ENCODE assay signal across 8 cellular contexts in genomic region chr6:30681696-30682180, GRCh38. TPM values are rescaled to one million over a fixed set of nuclear protein-coding genes. Genes with fewer than 3 reads are reported as not detected.
DNase-seq lines count a peak whose midpoint lies in the region; ATAC-seq and TF ChIP-seq lines count a peak whose summit lies in the region.

No MANE protein-coding gene starts in this region.

- no peaks in the 10 kb centered on the region for H3K9me3 ChIP-seq in gastroesophageal sphincter
- no peaks in the 10 kb centered on the region for H3K9me3 ChIP-seq in stomach smooth muscle (ENCODE audit: control insufficient read depth in 2 of 2, low read length in 2 of 2)
- no peaks in the 10 kb centered on the region for H3K9me3 ChIP-seq in neuronal stem cell (replicated peaks in 1 of 2; ENCODE audit: control insufficient read depth in 2 of 2, insufficient read depth in 1 of 2, low read depth in 1 of 2, low read length in 2 of 2)

- H3K14ac ChIP-seq in neuronal stem cell (ENCODE audit: low read length): no peak overlapping the region

- H2BK120ac ChIP-seq in neuronal stem cell (ENCODE audit: low read depth, low read length): no peak overlapping the region

- WGBS in gastroesophageal sphincter (ENCODE audit: low coverage in 1 of 2), 2 donors: 5 to 28% methylated on average over 3 to 6 of the region's 6 CpGs
- WGBS in neuronal stem cell (ENCODE audit: extremely low coverage in 2 of 2, insufficient read length in 2 of 2, insufficient replicate concordance in 1 of 2), 2 donors: no CpG with 5 or more reads among the region's 6 CpGs

- peaks cover 65% of the 10 kb centered on the region for H3K36me3 Mint-ChIP-seq in T-helper 1 cell treated with Interleukin-12 subunit alpha and Interleukin-12 subunit beta and Interleukin-4 antibody, amounts not matched to agents 30 μg/mL and 1 μg/mL, for 36 hours (ENCODE audit: low read depth)
- H3K36me3 Mint-ChIP-seq in activated CD8-positive, alpha-beta T cell treated with anti-CD3 and anti-CD28 coated beads for 36 hours (ENCODE audit: low read depth): peaks cover 87% of the 10 kb centered on the region

- H2BK15ac ChIP-seq in neuronal stem cell (ENCODE audit: low read length): no peak overlapping the region

- peak; percentile 1 for ATAC-seq in activated CD8-positive, alpha-beta T cell treated with anti-CD3 and anti-CD28 coated beads for 36 hours
- no peak for ATAC-seq in gastroesophageal sphincter

- no peak overlapping the region for H2BK12ac ChIP-seq in neuronal stem cell (ENCODE audit: low read length)

- H3K27ac Mint-ChIP-seq in T-helper 1 cell treated with Interleukin-12 subunit alpha and Interleukin-12 subunit beta and Interleukin-4 antibody, amounts not matched to agents 30 μg/mL and 1 μg/mL, for 36 hours: peak overlapping the region; percentile 94
- H3K27ac Mint-ChIP-seq in activated CD8-positive, alpha-beta T cell treated with anti-CD3 and anti-CD28 coated beads for 36 hours: peak overlapping the region; percentile 95

- no peak overlapping the region for H3K18ac ChIP-seq in neuronal stem cell (ENCODE audit: low read length)

- H3K9ac ChIP-seq in stomach smooth muscle (ENCODE audit: low read length in 2 of 2) (peak overlapping the region; percentile 94 to 97), neuronal stem cell (ENCODE audit: low read depth, low read length, poor library complexity) (no peak overlapping the region)

- TF ChIP-seq CTCF in activated CD8-positive, alpha-beta T cell treated with anti-CD3 and anti-CD28 coated beads for 36 hours (IDR thresholded peaks at IDR 0.05): no peak
- no peak for TF ChIP-seq CTCF in gastroesophageal sphincter (IDR thresholded peaks at IDR 0.05)

- H3K36me3 ChIP-seq in gastroesophageal sphincter (peaks cover 0 to 35% of the 10 kb centered on the region in 2 donors), stomach smooth muscle (ENCODE audit: control insufficient read depth in 2 of 2, insufficient read depth in 2 of 2, low read length in 2 of 2) (peaks cover 14 to 23% of the 10 kb centered on the region in 2 donors), neuronal stem cell (replicated peaks in 1 of 2; ENCODE audit: control insufficient read depth in 2 of 2, insufficient read depth in 2 of 2, low read length in 2 of 2) (peaks cover 15 to 66% of the 10 kb centered on the region in 2 donors)

- H2BK5ac ChIP-seq in neuronal stem cell (ENCODE audit: low read length): no peak overlapping the region

- H4K91ac ChIP-seq in neuronal stem cell (ENCODE audit: low read depth, low read length, poor library complexity): no peak overlapping the region

- peaks cover 3% of the 10 kb centered on the region for H3K79me1 ChIP-seq in neuronal stem cell (ENCODE audit: low read depth, low read length)

- no peak for DNase-seq in T-helper 1 cell
- DNase-seq in activated CD8-positive, alpha-beta T cell treated with anti-CD3 and anti-CD28 coated beads for 36 hours: peak; percentile 45
- no peak for DNase-seq in neuronal stem cell (ENCODE audit: low spot score)
- DNase-seq in activated CD4-positive, CD25-positive, alpha-beta regulatory T cell (lab: John Stamatoyannopoulos, UW): no peak
- no peak for DNase-seq in NCI-H226

- no peaks in the 10 kb centered on the region for H3K9me3 Mint-ChIP-seq in T-helper 1 cell treated with Interleukin-12 subunit alpha and Interleukin-12 subunit beta and Interleukin-4 antibody, amounts not matched to agents 30 μg/mL and 1 μg/mL, for 36 hours
- H3K9me3 Mint-ChIP-seq in activated CD8-positive, alpha-beta T cell treated with anti-CD3 and anti-CD28 coated beads for 36 hours: no peaks in the 10 kb centered on the region

- TF ChIP-seq EP300 in gastroesophageal sphincter (IDR thresholded peaks at IDR 0.05): no peak

- intact Hi-C loops in activated CD8-positive, alpha-beta T cell treated with anti-CD3 and anti-CD28 coated beads for 36 hours (cut with micrococcal nuclease): loop anchor here (1.0 to 5.0 kb wide), 3 partner anchors 36 to 131 kb away; partner anchors contain the start of genes MDC1, MRPS18B and PPP1R10

- peak overlapping the region; percentile 100 for H3K4me3 Mint-ChIP-seq in T-helper 1 cell treated with Interleukin-12 subunit alpha and Interleukin-12 subunit beta and Interleukin-4 antibody, amounts not matched to agents 30 μg/mL and 1 μg/mL, for 36 hours
- H3K4me3 Mint-ChIP-seq in activated CD8-positive, alpha-beta T cell treated with anti-CD3 and anti-CD28 coated beads for 36 hours: peak overlapping the region; percentile 88

- H2AK5ac ChIP-seq in neuronal stem cell (ENCODE audit: low read depth, low read length): no peak overlapping the region

- H3K4ac ChIP-seq in neuronal stem cell (ENCODE audit: low read length): no peak overlapping the region

- POLR2A ChIA-PET in activated CD8-positive, alpha-beta T cell treated with anti-CD3 and anti-CD28 coated beads for 36 hours (lab: Charles Lee): interaction anchor here (0.5 to 15.7 kb wide), 12 partner anchors 9 to 133 kb away, joined by 3 to 500 read pairs (median 6); partner anchors contain the start of genes DHX16, IER3, MDC1 and MRPS18B

- peak overlapping the region; percentile 92 to 100 (median 98) for H3K27ac ChIP-seq in gastroesophageal sphincter
- H3K27ac ChIP-seq in stomach smooth muscle (ENCODE audit: low read length): peak overlapping the region; percentile 98
- no peak overlapping the region for H3K27ac ChIP-seq in neuronal stem cell (replicated peaks; ENCODE audit: low read length)

- peak overlapping the region; percentile 91 to 92 for H3K4me3 ChIP-seq in gastroesophageal sphincter
- H3K4me3 ChIP-seq in stomach smooth muscle (ENCODE audit: low read length in 2 of 2): peak overlapping the region; percentile 78 to 96
- no peak overlapping the region for H3K4me3 ChIP-seq in neuronal stem cell (ENCODE audit: low read length in 2 of 2)

- no peaks in the 10 kb centered on the region for H3K27me3 ChIP-seq in gastroesophageal sphincter
- H3K27me3 ChIP-seq in stomach smooth muscle (ENCODE audit: control insufficient read depth in 1 of 2, insufficient read depth in 2 of 2, low read length in 2 of 2): no peaks in the 10 kb centered on the region
- no peaks in the 10 kb centered on the region for H3K27me3 ChIP-seq in neuronal stem cell (ENCODE audit: control insufficient read depth in 3 of 3, insufficient read depth in 3 of 3, low read depth in 1 of 3, low read length in 3 of 3)

- TF ChIP-seq POLR2A in gastroesophageal sphincter (IDR thresholded peaks at IDR 0.05): no peak

- H3K4me1 Mint-ChIP-seq in T-helper 1 cell treated with Interleukin-12 subunit alpha and Interleukin-12 subunit beta and Interleukin-4 antibody, amounts not matched to agents 30 μg/mL and 1 μg/mL, for 36 hours (ENCODE audit: low read depth): peaks cover 23% of the 10 kb centered on the region
- peaks cover 5% of the 10 kb centered on the region for H3K4me1 Mint-ChIP-seq in activated CD8-positive, alpha-beta T cell treated with anti-CD3 and anti-CD28 coated beads for 36 hours (ENCODE audit: low read depth)

- CTCF ChIA-PET in activated CD8-positive, alpha-beta T cell treated with anti-CD3 and anti-CD28 coated beads for 36 hours (lab: Charles Lee): interaction anchor here (1.2 to 18.6 kb wide), 4 partner anchors 9 to 138 kb away, joined by 3 to 704 read pairs (median 7); partner anchors contain the start of genes DHX16, MDC1 and TUBB

- no peak overlapping the region for H4K8ac ChIP-seq in neuronal stem cell (ENCODE audit: low read depth, low read length)

- H3K4me1 ChIP-seq in gastroesophageal sphincter: peaks cover 5 to 81% (median 44%) of the 10 kb centered on the region in 3 donors
- peaks cover 71% of the 10 kb centered on the region for H3K4me1 ChIP-seq in stomach smooth muscle (ENCODE audit: control insufficient read depth, insufficient read depth, low read length)
- H3K4me1 ChIP-seq in neuronal stem cell (ENCODE audit: control insufficient read depth in 2 of 2, insufficient read depth in 1 of 2, low read depth in 1 of 2, low read length in 2 of 2): peaks cover 43 to 44% of the 10 kb centered on the region in 2 donors

- no peak overlapping the region for H3K23ac ChIP-seq in neuronal stem cell (ENCODE audit: low read depth, low read length, poor library complexity)

- no peak overlapping the region for H2AFZ ChIP-seq in neuronal stem cell (ENCODE audit: low read length)

- H3K4me2 ChIP-seq in neuronal stem cell (ENCODE audit: insufficient read depth, low read length, poor library complexity, severe bottlenecking): no peak overlapping the region

- no peaks in the 10 kb centered on the region for H3K27me3 Mint-ChIP-seq in T-helper 1 cell treated with Interleukin-12 subunit alpha and Interleukin-12 subunit beta and Interleukin-4 antibody, amounts not matched to agents 30 μg/mL and 1 μg/mL, for 36 hours (ENCODE audit: low read depth)
- no peaks in the 10 kb centered on the region for H3K27me3 Mint-ChIP-seq in activated CD8-positive, alpha-beta T cell treated with anti-CD3 and anti-CD28 coated beads for 36 hours

RNA-seq across cellular contexts. Expression of gene PPP1R18, which starts 4.7 kb away (rescaled TPM):
- total RNA-seq in activated CD8-positive, alpha-beta T cell treated with anti-CD3 and anti-CD28 coated beads for 36 hours: 100 to 1,000 TPM; 174 to 177 TPM
- 10 to 100 TPM; 45.3 to 65.8 (median 56.6) TPM for total RNA-seq in gastroesophageal sphincter
- polyA plus RNA-seq in neuronal stem cell (2013, experiment 1 of 2): 54.3 TPM
- 55.0 TPM for polyA plus RNA-seq in neuronal stem cell (2013, experiment 2 of 2)

RNA-seq across cellular contexts. Expression of gene DHX16, which starts 8.9 kb away (rescaled TPM):
- 10 to 100 TPM; 31.1 to 31.3 TPM for total RNA-seq in activated CD8-positive, alpha-beta T cell treated with anti-CD3 and anti-CD28 coated beads for 36 hours
- total RNA-seq in gastroesophageal sphincter: 10 to 100 TPM; 25.8 to 36.2 (median 31.4) TPM
- polyA plus RNA-seq in neuronal stem cell (2013, experiment 1 of 2): 16.0 TPM
- polyA plus RNA-seq in neuronal stem cell (2013, experiment 2 of 2): 14.8 TPM

RNA-seq across cellular contexts. Expression of gene NRM, which starts 9.0 kb away (rescaled TPM):
- 10 to 100 TPM; 21.0 to 22.0 TPM for total RNA-seq in activated CD8-positive, alpha-beta T cell treated with anti-CD3 and anti-CD28 coated beads for 36 hours
- 1 to 10 TPM; 3.0 to 8.2 (median 6.0) TPM for total RNA-seq in gastroesophageal sphincter
- 98.1 TPM for polyA plus RNA-seq in neuronal stem cell (2013, experiment 1 of 2)
- polyA plus RNA-seq in neuronal stem cell (2013, experiment 2 of 2): 96.2 TPM

RNA-seq across cellular contexts. Expression of gene C6orf136, which starts 34.8 kb away (rescaled TPM):
- 10 to 100 TPM; 34.8 to 40.1 TPM for total RNA-seq in activated CD8-positive, alpha-beta T cell treated with anti-CD3 and anti-CD28 coated beads for 36 hours
- total RNA-seq in gastroesophageal sphincter: 10 to 100 TPM; 10.8 to 19.6 (median 16.6) TPM
- polyA plus RNA-seq in neuronal stem cell (2013, experiment 1 of 2): 17.2 TPM
- 16.5 TPM for polyA plus RNA-seq in neuronal stem cell (2013, experiment 2 of 2)

RNA-seq across cellular contexts. Expression of gene MDC1, which starts 35.3 kb away (rescaled TPM):
- 10 to 100 TPM; 80.4 to 90.7 TPM for total RNA-seq in activated CD8-positive, alpha-beta T cell treated with anti-CD3 and anti-CD28 coated beads for 36 hours
- total RNA-seq in gastroesophageal sphincter: 10 to 100 TPM in 3 of 4 donors, 1 to 10 TPM in 1; 9.8 to 16.7 (median 13.1) TPM
- 50.3 TPM for polyA plus RNA-seq in neuronal stem cell (2013, experiment 1 of 2)
- 51.5 TPM for polyA plus RNA-seq in neuronal stem cell (2013, experiment 2 of 2)

Comparison
In these comparisons a context has a peak if more than half of its experiments do, and no peak if none do; other contexts are left out.
1. H3K4me3 ChIP-seq: peak in gastroesophageal sphincter (2 of 2) and stomach smooth muscle (2 of 2); none in neuronal stem cell (0 of 2).